ENCODE assay signal across 1 cellular context in genomic region chr9:13411827-13412226, GRCh38.
TF ChIP-seq lines count a peak whose summit lies in the region.

No MANE protein-coding gene starts in this region.

TF ChIP-seq in SK-N-SH, 30 proteins besides CTCF, POLR2A, EP300 and RAD21 (continued from another document):
- TF ChIP-seq FOXJ3 (CRISPR knock-in tag; IDR thresholded peaks at IDR 0.05) (no peak), TEAD4 (IDR thresholded peaks at IDR 0.05; ENCODE audit: borderline replicate concordance, insufficient read depth) (no peak), FOSL2 (IDR thresholded peaks at IDR 0.05; ENCODE audit: borderline replicate concordance, low read depth) (no peak), TCF12 (IDR thresholded peaks at IDR 0.05) (no peak), MAX (IDR thresholded peaks at IDR 0.05; ENCODE audit: low read depth) (no peak), CHD2 (IDR thresholded peaks at IDR 0.05; ENCODE audit: low read length, partially characterized antibody) (no peak), NRF1 (IDR thresholded peaks at IDR 0.05; ENCODE audit: low read depth, low read length) (no peak), FOXM1 (IDR thresholded peaks at IDR 0.05; ENCODE audit: low read depth) (no peak)
